21 cellular contexts compared by ENCODE assay signal in the genomic region with DNA sequence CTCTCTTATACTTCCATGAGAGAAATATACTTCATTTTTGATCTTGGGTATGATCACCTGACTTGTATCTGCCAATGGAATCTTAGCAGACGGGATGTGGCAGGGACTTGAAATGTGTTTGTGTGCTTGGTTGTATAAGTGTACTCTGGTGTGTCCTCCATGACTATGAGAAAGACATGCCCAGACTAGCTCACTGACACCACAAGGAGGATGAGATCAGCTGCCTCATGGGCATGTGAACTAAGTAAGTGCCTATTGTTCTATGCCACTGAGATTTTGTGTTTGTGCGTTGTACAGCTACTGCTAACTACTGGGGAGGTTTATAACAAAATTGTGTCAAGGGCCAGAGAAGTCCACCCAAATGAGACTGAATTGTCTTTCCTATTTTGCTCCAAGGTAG.
A peak's percentile ranks its signal among the peaks of the same experiment; 100 is the strongest.
DNase-seq lines count a peak whose midpoint lies in the region; ATAC-seq and TF ChIP-seq lines count a peak whose summit lies in the region.
"Had no signal": no experiment of that assay in that cellular context is flagged by ENCODE, and none has a peak within 500 bp of the region (broad histone marks: within the 10 kb centered on the region; RNA-seq: fewer than 3 reads in every experiment).

No MANE protein-coding gene starts in this region.

- H3K4me1 ChIP-seq in breast epithelium, result no peaks in the 10 kb centered on the region
- no peaks in the 10 kb centered on the region for H3K4me1 ChIP-seq in left lung
- H3K4me1 ChIP-seq: Caco-2 had no signal

- no peak overlapping the region for H3K4me3 Mint-ChIP-seq in MCF 10A (ENCODE audit: unreplicated experiment)
- H3K4me3 Mint-ChIP-seq: CD14-positive monocyte had no signal

- peak; percentile 86 for DNase-seq in MCF 10A (ENCODE audit: unreplicated experiment)
- no peak for DNase-seq in breast epithelium (ENCODE audit: low spot score in 2 of 2)
- DNase-seq in medulla oblongata (ENCODE audit: extremely low spot score), result peak; percentile 36
- no peak for DNase-seq in left lung
- DNase-seq in KG1 (lab: John Stamatoyannopoulos, UW), result no peak
- no peak for DNase-seq in left ventricle myocardium superior
- DNase-seq: Caco-2; KBM-7; NCI-H1092; NCI-H1694 treated with DMSO at 0.1 percent for 48 hours; NCI-H2227 treated with DMSO at 0.1 percent for 48 hours; NCI-H69; NK-92 treated with Interleukin-12 subunit alpha and Interleukin-12 subunit beta, amount 100 ng/mL, for 24 hours; OCI-M1; RPMI8226 had no signal

- H3K27ac ChIP-seq in breast epithelium (no peak overlapping the region), cingulate gyrus (ENCODE audit: low read depth, low read length) (peak overlapping the region; percentile 3), left lung (no peak overlapping the region)
- H3K27ac ChIP-seq: HL-60 had no signal

- H3K9me3 ChIP-seq in breast epithelium (no peaks in the 10 kb centered on the region), left lung (no peaks in the 10 kb centered on the region)
- H3K9me3 ChIP-seq: Caco-2 had no signal

- peak overlapping the region; percentile 46 for H3K27ac Mint-ChIP-seq in MCF 10A (ENCODE audit: low read depth, unreplicated experiment)
- H3K27ac Mint-ChIP-seq: CD14-positive monocyte had no signal

- intact Hi-C loops in MCF 10A (cut with micrococcal nuclease) (no loop called here), breast epithelium (cut with DNase I; ENCODE audit: low total_unique reads) (no loop called here), left lung (cut with DNase I) (no loop called here), left ventricle myocardium superior (cut with micrococcal nuclease) (no loop called here)

- peaks cover 7% of the 10 kb centered on the region for H3K9me3 Mint-ChIP-seq in MCF 10A (ENCODE audit: unreplicated experiment)

- no TSS peak for BruUV-seq in MCF 10A (replicated peaks; lab: Mats Ljungman, UMichigan)

- ATAC-seq in left lung (no peak), GM18858 (IDR thresholded peaks at IDR 0.05; ENCODE audit: unreplicated experiment) (no peak), left ventricle myocardium superior (no peak)
- ATAC-seq: GM12878, HCT116 had no signal

- no peaks in the 10 kb centered on the region for H3K27me3 Mint-ChIP-seq in MCF 10A (ENCODE audit: insufficient read depth, unreplicated experiment)

- POLR2A ChIA-PET in MCF 10A (lab: Yijun Ruan, JAX), result interaction anchor here (0.9 to 1.9 kb wide), 5 partner anchors 11 to 145 kb away, joined by 3 to 7 read pairs (median 4); no protein-coding TSS in a partner anchor

- H3K36me3 ChIP-seq in breast epithelium, result no peaks in the 10 kb centered on the region
- H3K36me3 ChIP-seq in left lung, result no peaks in the 10 kb centered on the region

- CTCF ChIA-PET in MCF 10A (lab: Yijun Ruan, JAX), result interaction anchor here (0.6 to 0.7 kb wide), 3 partner anchors 8 to 28 kb away, joined by 3 to 5 read pairs (median 3); no protein-coding TSS in a partner anchor

- no peaks in the 10 kb centered on the region for H3K36me3 Mint-ChIP-seq in MCF 10A (ENCODE audit: insufficient read depth, unreplicated experiment)
- H3K36me3 Mint-ChIP-seq: CD14-positive monocyte had no signal

- TF ChIP-seq POLR2A in breast epithelium (IDR thresholded peaks at IDR 0.05), result no peak

- H3K4me3 ChIP-seq in breast epithelium, result no peak overlapping the region
- H3K4me3 ChIP-seq in left lung, result no peak overlapping the region
- H3K4me3 ChIP-seq: GM12878 had no signal

- no peak for TF ChIP-seq CTCF in MCF 10A (IDR thresholded peaks at IDR 0.05; ENCODE audit: unreplicated experiment)
- TF ChIP-seq CTCF in breast epithelium (IDR thresholded peaks at IDR 0.05), result no peak
- no peak for TF ChIP-seq CTCF in left lung (IDR thresholded peaks at IDR 0.05)

- H3K4me1 Mint-ChIP-seq in MCF 10A (ENCODE audit: insufficient read depth, unreplicated experiment), result peaks cover 44% of the 10 kb centered on the region
- H3K4me1 Mint-ChIP-seq: CD14-positive monocyte had no signal

- H3K27me3 ChIP-seq in breast epithelium, result no peaks in the 10 kb centered on the region
- H3K27me3 ChIP-seq in left lung, result no peaks in the 10 kb centered on the region

Comparison
In these comparisons a context has a peak if more than half of its experiments do, and no peak if none do; other contexts are left out.
1. DNase-seq: peak in MCF 10A (single experiment) and medulla oblongata (single experiment); none in breast epithelium (0 of 2), left lung (0 of 2), KG1 (single experiment) and left ventricle myocardium superior (single experiment).